ENCODE assay signal across 14 cellular contexts in the genomic region with DNA sequence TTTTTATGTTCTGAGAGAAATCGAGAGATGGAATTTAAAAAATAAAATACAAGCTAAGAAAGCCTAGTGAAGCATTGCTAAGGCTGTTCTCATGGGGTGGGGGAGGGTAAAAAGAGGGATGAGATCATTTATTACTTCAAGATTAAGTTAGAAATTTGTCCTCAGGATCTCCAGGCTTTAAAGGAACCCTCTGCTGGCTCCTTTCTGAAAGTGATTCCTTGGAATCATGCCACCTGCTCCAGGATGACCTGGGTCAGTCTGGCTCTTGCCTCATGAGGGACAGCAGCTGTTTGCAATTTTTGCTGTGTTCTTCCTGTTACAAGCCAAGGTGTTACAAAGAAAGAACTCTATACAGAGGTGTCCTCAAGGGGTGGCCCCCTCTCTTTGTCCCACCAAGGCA.
DNase-seq lines count a peak whose midpoint lies in the region; ATAC-seq and TF ChIP-seq lines count a peak whose summit lies in the region.
"Had no signal": no experiment of that assay in that cellular context is flagged by ENCODE, and none has a peak within 500 bp of the region (broad histone marks: within the 10 kb centered on the region; RNA-seq: fewer than 3 reads in every experiment).

No MANE protein-coding gene starts in this region.

- peak; percentile 64 for ATAC-seq in gastroesophageal sphincter
- peak; percentile 86 for ATAC-seq in sciatic nerve

- H3K9me3 ChIP-seq in SJCRH30 (replicated peaks) (peaks cover 3% of the 10 kb centered on the region; the same call in 1 of the 2 replicates), gastroesophageal sphincter (peaks cover 0 to 6% (median 0%) of the 10 kb centered on the region in 3 donors)

- peak; percentile 75 for DNase-seq in EH (ENCODE audit: low read depth)
- DNase-seq in SJCRH30: peak; percentile 29 to 59
- DNase-seq in sciatic nerve (ENCODE audit: low spot score): no peak
- no peak for DNase-seq in stimulated activated CD4-positive, alpha-beta T cell treated with anti-CD3 and anti-CD28 coated beads, Interleukin-12 subunit alpha, Interleukin-12 subunit beta, amount 100 ng/mL, for 4 hours
- no peak for DNase-seq in ecto neural progenitor cell (ENCODE audit: low spot score)
- DNase-seq in osteocyte (ENCODE audit: extremely low spot score, unreplicated experiment): no peak
- DNase-seq in NCI-H226: no peak
- DNase-seq: activated CD4-positive, alpha-beta T cell treated with anti-CD3 and anti-CD28 coated beads, Interleukin-2, amount 10 ng/mL, durations not matched to agents 24 days and 14 days; activated effector memory CD4-positive, alpha-beta T cell treated with Interleukin-2 at 50 U/mL for 16 hours; cerebellar nuclear complex; NCI-H1105; NCI-H774 had no signal

- no peak overlapping the region for H3K4me3 ChIP-seq in SJCRH30
- no peak overlapping the region for H3K4me3 ChIP-seq in gastroesophageal sphincter

- intact Hi-C loops in sciatic nerve (cut with DNase I): no loop called here

- WGBS in gastroesophageal sphincter (ENCODE audit: low coverage in 1 of 2), 2 donors: 40 to 67% methylated on average over 1 of the region's 1 CpG

- no peak overlapping the region for H3K4me3 Mint-ChIP-seq in osteocyte (ENCODE audit: unreplicated experiment)
- H3K4me3 Mint-ChIP-seq: activated CD4-positive, alpha-beta T cell treated with anti-CD3 and anti-CD28 coated beads, Interleukin-2, amount 10 ng/mL, durations not matched to agents 24 days and 14 days; type B pancreatic cell had no signal

- H3K4me1 ChIP-seq in SJCRH30 (peaks cover 30% of the 10 kb centered on the region), gastroesophageal sphincter (peaks cover 0 to 17% (median 8%) of the 10 kb centered on the region in 3 donors)

- H3K4me1 Mint-ChIP-seq in osteocyte (ENCODE audit: unreplicated experiment): peaks cover 11% of the 10 kb centered on the region
- H3K4me1 Mint-ChIP-seq: activated CD4-positive, alpha-beta T cell treated with anti-CD3 and anti-CD28 coated beads, Interleukin-2, amount 10 ng/mL, durations not matched to agents 24 days and 14 days had no signal

- no peak overlapping the region for H3K27ac Mint-ChIP-seq in osteocyte (ENCODE audit: unreplicated experiment)
- H3K27ac Mint-ChIP-seq: activated CD4-positive, alpha-beta T cell treated with anti-CD3 and anti-CD28 coated beads, Interleukin-2, amount 10 ng/mL, durations not matched to agents 24 days and 14 days; type B pancreatic cell had no signal

- no peaks in the 10 kb centered on the region for H3K27me3 Mint-ChIP-seq in osteocyte (ENCODE audit: unreplicated experiment)
- H3K27me3 Mint-ChIP-seq: type B pancreatic cell had no signal

- H3K27me3 ChIP-seq in SJCRH30 (no peaks in the 10 kb centered on the region), gastroesophageal sphincter (no peaks in the 10 kb centered on the region)

- TF ChIP-seq POLR2A in gastroesophageal sphincter (IDR thresholded peaks at IDR 0.05): no peak

- H3K36me3 Mint-ChIP-seq in osteocyte (ENCODE audit: unreplicated experiment): no peaks in the 10 kb centered on the region
- H3K36me3 Mint-ChIP-seq: type B pancreatic cell had no signal

- TF ChIP-seq EP300 in gastroesophageal sphincter (IDR thresholded peaks at IDR 0.05): no peak

- H3K27ac ChIP-seq in SJCRH30 (peak overlapping the region; percentile 20; the same call in 1 of the 2 replicates), gastroesophageal sphincter (no peak overlapping the region)

- TF ChIP-seq CTCF in gastroesophageal sphincter (IDR thresholded peaks at IDR 0.05) (no peak), osteocyte (IDR thresholded peaks at IDR 0.05) (no peak)

- H3K9me3 Mint-ChIP-seq in osteocyte (ENCODE audit: unreplicated experiment): peaks cover 6% of the 10 kb centered on the region
- H3K9me3 Mint-ChIP-seq: activated CD4-positive, alpha-beta T cell treated with anti-CD3 and anti-CD28 coated beads, Interleukin-2, amount 10 ng/mL, durations not matched to agents 24 days and 14 days; type B pancreatic cell had no signal

- H3K36me3 ChIP-seq in SJCRH30 (no peaks in the 10 kb centered on the region), gastroesophageal sphincter (no peaks in the 10 kb centered on the region)

Comparison
In these comparisons a context has a peak if more than half of its experiments do, and no peak if none do; other contexts are left out.
1. DNase-seq: peak in EH (single experiment) and SJCRH30 (2 of 2); none in sciatic nerve (single experiment), stimulated activated CD4-positive, alpha-beta T cell treated with anti-CD3 and anti-CD28 coated beads, Interleukin-12 subunit alpha, Interleukin-12 subunit beta, amount 100 ng/mL, for 4 hours (single experiment), ecto neural progenitor cell (single experiment), osteocyte (single experiment) and NCI-H226 (single experiment).